In the genomic region with DNA sequence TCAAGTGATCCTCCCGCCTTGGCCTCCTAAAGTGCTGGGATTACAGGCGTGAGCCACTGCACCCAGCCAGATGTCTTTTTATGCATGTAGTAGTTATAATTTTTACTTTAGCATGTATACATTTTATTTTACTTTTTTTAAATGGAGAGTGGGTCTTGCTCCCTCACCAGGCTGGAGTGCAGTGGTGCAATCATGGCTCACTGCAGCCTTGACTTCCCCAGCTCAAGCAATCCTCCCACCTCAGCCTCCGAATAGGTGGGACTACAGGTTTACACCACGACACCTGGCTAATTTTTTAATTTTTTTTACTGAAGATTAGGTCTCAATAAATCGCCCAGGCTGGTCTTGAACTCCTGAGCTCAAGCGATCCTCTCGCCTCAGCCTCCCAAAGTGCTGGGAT, we compare ENCODE assay signal across 1 cellular context.
TF ChIP-seq lines count a peak whose summit lies in the region.

No MANE protein-coding gene starts in this region.

TF ChIP-seq in HepG2, 621 proteins besides CTCF, POLR2A, EP300 and RAD21:
- peak; percentile 39 for TF ChIP-seq STAG1 (CRISPR knock-in tag; IDR thresholded peaks at IDR 0.05)
- TF ChIP-seq, protein P1, sequence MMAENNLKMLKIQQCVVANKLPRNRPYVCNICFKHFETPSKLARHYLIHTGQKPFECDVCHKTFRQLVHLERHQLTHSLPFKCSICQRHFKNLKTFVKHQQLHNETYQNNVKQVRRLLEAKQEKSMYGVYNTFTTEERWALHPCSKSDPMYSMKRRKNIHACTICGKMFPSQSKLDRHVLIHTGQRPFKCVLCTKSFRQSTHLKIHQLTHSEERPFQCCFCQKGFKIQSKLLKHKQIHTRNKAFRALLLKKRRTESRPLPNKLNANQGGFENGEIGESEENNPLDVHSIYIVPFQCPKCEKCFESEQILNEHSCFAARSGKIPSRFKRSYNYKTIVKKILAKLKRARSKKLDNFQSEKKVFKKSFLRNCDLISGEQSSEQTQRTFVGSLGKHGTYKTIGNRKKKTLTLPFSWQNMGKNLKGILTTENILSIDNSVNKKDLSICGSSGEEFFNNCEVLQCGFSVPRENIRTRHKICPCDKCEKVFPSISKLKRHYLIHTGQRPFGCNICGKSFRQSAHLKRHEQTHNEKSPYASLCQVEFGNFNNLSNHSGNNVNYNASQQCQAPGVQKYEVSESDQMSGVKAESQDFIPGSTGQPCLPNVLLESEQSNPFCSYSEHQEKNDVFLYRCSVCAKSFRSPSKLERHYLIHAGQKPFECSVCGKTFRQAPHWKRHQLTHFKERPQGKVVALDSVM (CRISPR knock-in tag; IDR thresholded peaks at IDR 0.05) = peak; percentile 79
